Comparison of ENCODE assay signal across 23 cellular contexts in the genomic region with DNA sequence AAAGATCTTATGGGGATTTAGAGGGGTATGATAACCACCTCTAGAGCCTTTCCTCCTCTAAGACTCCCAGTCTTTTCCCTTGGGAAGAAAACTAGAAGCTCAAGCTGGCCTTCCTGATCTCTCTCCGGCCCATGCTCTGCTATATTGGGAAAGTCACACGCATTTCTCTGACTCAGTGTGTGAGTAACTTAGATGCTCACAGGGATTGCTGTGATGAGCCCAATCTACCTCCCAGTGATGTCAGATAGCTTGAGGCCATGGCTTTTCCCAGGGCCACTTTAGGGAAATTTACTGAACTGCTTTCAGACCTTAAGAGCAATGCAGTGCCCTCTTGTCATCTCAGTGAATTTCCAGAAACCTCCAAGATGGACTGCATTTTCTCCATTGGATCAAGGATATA. TPM values are rescaled to one million over a fixed set of nuclear protein-coding genes. Genes with fewer than 3 reads are reported as not detected.
A peak's percentile ranks its signal among the peaks of the same experiment; 100 is the strongest.
DNase-seq lines count a peak whose midpoint lies in the region; ATAC-seq and TF ChIP-seq lines count a peak whose summit lies in the region.
"Had no signal": no experiment of that assay in that cellular context is flagged by ENCODE, and none has a peak within 500 bp of the region (broad histone marks: within the 10 kb centered on the region; RNA-seq: fewer than 3 reads in every experiment).

No MANE protein-coding gene starts in this region.

- no peak overlapping the region for H3K9ac ChIP-seq in MM.1S (ENCODE audit: low read length)

- H3K4me1 Mint-ChIP-seq in chondrocyte (ENCODE audit: low read depth), result peaks cover 9% of the 10 kb centered on the region
- H3K4me1 Mint-ChIP-seq: memory B cell, nephron progenitor cell had no signal

- peaks cover 27% of the 10 kb centered on the region for H3K27me3 ChIP-seq in MG63
- no peaks in the 10 kb centered on the region for H3K27me3 ChIP-seq in MM.1S (replicated peaks; ENCODE audit: insufficient read depth, low read length)

- H3K9me3 ChIP-seq in MG63 (no peaks in the 10 kb centered on the region), mesodermal cell (ENCODE audit: control insufficient read depth, low read length) (no peaks in the 10 kb centered on the region), MM.1S (replicated peaks; ENCODE audit: insufficient read depth, low read length) (no peaks in the 10 kb centered on the region)
- H3K9me3 ChIP-seq: spleen had no signal

- H3K27ac ChIP-seq in mesodermal cell (ENCODE audit: low read depth, low read length, severe bottlenecking) (peak overlapping the region; percentile 41), MM.1S (ENCODE audit: low read length) (no peak overlapping the region)
- H3K27ac ChIP-seq: spleen had no signal

- peak; percentile 64 for DNase-seq in AG20443 (ENCODE audit: low spot score)
- peak; percentile 60 for DNase-seq in MG63
- DNase-seq in chondrocyte (ENCODE audit: low spot score), result no peak
- no peak for DNase-seq in MM.1S
- no peak for DNase-seq in sciatic nerve (ENCODE audit: low spot score)
- no peak for DNase-seq in stimulated activated CD4-positive, alpha-beta T cell treated with anti-CD3 and anti-CD28 coated beads, Interleukin-2, amount 100 ng/mL, for 48 hours
- DNase-seq in COR-L47 (lab: John Stamatoyannopoulos, UW), result no peak
- DNase-seq: activated CD4-positive, alpha-beta T cell treated with anti-CD3 and anti-CD28 coated beads, Interleukin-2, amount 50 U/mL, for 48 hours; activated naive CD4-positive, alpha-beta T cell treated with anti-CD3 and anti-CD28 coated beads for 36 hours; activated T-cell treated with anti-CD3 and anti-CD28 coated beads, Interleukin-2, amount 50 U/mL, for 24 hours; aorta; CD8-positive, alpha-beta memory T cell; effector memory CD8-positive, alpha-beta T cell; hippocampal formation; NCI-H526 treated with DMSO at 0.1 percent for 48 hours; nephron progenitor cell; posterior cingulate gyrus; spleen; substantia nigra; T-helper 2 cell had no signal

- H3K4me2 ChIP-seq in MM.1S (ENCODE audit: low read depth, low read length), result no peak overlapping the region

- ATAC-seq in sciatic nerve, result no peak
- ATAC-seq: effector memory CD8-positive, alpha-beta T cell; WTC11 had no signal

- H3K36me3 Mint-ChIP-seq in chondrocyte (ENCODE audit: low read depth), result no peaks in the 10 kb centered on the region
- H3K36me3 Mint-ChIP-seq: CD8-positive, alpha-beta memory T cell; memory B cell had no signal

- intact Hi-C loops in sciatic nerve (cut with DNase I), result no loop called here

- H3K4me3 Mint-ChIP-seq in chondrocyte (ENCODE audit: unreplicated experiment), result no peak overlapping the region
- H3K4me3 Mint-ChIP-seq: activated naive CD4-positive, alpha-beta T cell treated with anti-CD3 and anti-CD28 coated beads for 36 hours; activated T-cell treated with anti-CD3 and anti-CD28 coated beads, Interleukin-2, amount 50 U/mL, for 24 hours; CD8-positive, alpha-beta memory T cell; effector memory CD8-positive, alpha-beta T cell; memory B cell; nephron progenitor cell; WTC11 had no signal

- no peaks in the 10 kb centered on the region for H3K9me2 ChIP-seq in MM.1S (replicated peaks; ENCODE audit: insufficient read depth, low read length)

- no peak overlapping the region for H2AFZ ChIP-seq in MM.1S (ENCODE audit: low read length)

- H3K9me3 Mint-ChIP-seq in chondrocyte (ENCODE audit: low read depth), result peaks cover 2% of the 10 kb centered on the region
- H3K9me3 Mint-ChIP-seq: activated naive CD4-positive, alpha-beta T cell treated with anti-CD3 and anti-CD28 coated beads for 36 hours; activated T-cell treated with anti-CD3 and anti-CD28 coated beads, Interleukin-2, amount 50 U/mL, for 24 hours; CD8-positive, alpha-beta memory T cell; effector memory CD8-positive, alpha-beta T cell had no signal

- WGBS in mesodermal cell (ENCODE audit: insufficient coverage in 2 of 2), 2 experiments, result 50 to 82% methylated on average over 2 of the region's 2 CpGs

- no peaks in the 10 kb centered on the region for H4K20me1 ChIP-seq in MM.1S (ENCODE audit: insufficient read depth, low read length)

- H3K4me1 ChIP-seq in mesodermal cell (ENCODE audit: control insufficient read depth, insufficient read depth, low read length, poor library complexity, severe bottlenecking) (peaks cover 2% of the 10 kb centered on the region), MM.1S (ENCODE audit: low read length) (no peaks in the 10 kb centered on the region)
- H3K4me1 ChIP-seq: spleen had no signal

- H3F3A ChIP-seq in MM.1S (ENCODE audit: insufficient read depth, low read length), result no peaks in the 10 kb centered on the region

- H3K79me2 ChIP-seq in MM.1S (ENCODE audit: low read length), result no peaks in the 10 kb centered on the region

- H3K4me3 ChIP-seq in MG63 (no peak overlapping the region), mesodermal cell (ENCODE audit: extremely low read depth, insufficient read depth, low read length, poor library complexity, severe bottlenecking) (no peak overlapping the region), MM.1S (ENCODE audit: low read length) (no peak overlapping the region)
- H3K4me3 ChIP-seq: spleen had no signal

- no peaks in the 10 kb centered on the region for H3K36me3 ChIP-seq in MG63
- H3K36me3 ChIP-seq in mesodermal cell (ENCODE audit: control insufficient read depth, insufficient read depth, low read length), result no peaks in the 10 kb centered on the region
- H3K36me3 ChIP-seq in MM.1S (replicated peaks; ENCODE audit: insufficient read depth, low read length), result no peaks in the 10 kb centered on the region
- H3K36me3 ChIP-seq: spleen had no signal

- TF ChIP-seq CTCF in chondrocyte (IDR thresholded peaks at IDR 0.05), result no peak
- TF ChIP-seq CTCF in MM.1S (IDR thresholded peaks at IDR 0.05; ENCODE audit: low read length), result no peak

- H3K27me3 Mint-ChIP-seq in chondrocyte (ENCODE audit: low read depth), result peaks cover 50% of the 10 kb centered on the region

- peak overlapping the region; percentile 9 for H3K27ac Mint-ChIP-seq in chondrocyte (ENCODE audit: unreplicated experiment)
- H3K27ac Mint-ChIP-seq: activated naive CD4-positive, alpha-beta T cell treated with anti-CD3 and anti-CD28 coated beads for 36 hours; activated T-cell treated with anti-CD3 and anti-CD28 coated beads, Interleukin-2, amount 50 U/mL, for 24 hours; CD8-positive, alpha-beta memory T cell; effector memory CD8-positive, alpha-beta T cell; memory B cell; nephron progenitor cell; WTC11 had no signal

RNA-seq across cellular contexts. Expression of a gene that starts 8.6 kb away (rescaled TPM):
- total RNA-seq in MG63 (2014; rRNA removed; shearing (Covaris generic); ENCODE audit: low replicate concordance), result not detected in 2 replicates
- total RNA-seq in chondrocyte (2.4 to 6.2 TPM (median 4.5 TPM) in 3 replicates), sciatic nerve (not detected)
- polyA plus RNA-seq in mesodermal cell (2013, experiment 1 of 2), result 11.1 TPM
- 11.4 TPM for polyA plus RNA-seq in mesodermal cell (2013, experiment 2 of 2)
- total RNA-seq: activated naive CD4-positive, alpha-beta T cell treated with anti-CD3 and anti-CD28 coated beads for 36 hours; aorta; CD8-positive, alpha-beta memory T cell; spleen had no signal
- polyA plus RNA-seq: CD8-positive, alpha-beta memory T cell; spleen had no signal

Comparison
In these comparisons a context has a peak if more than half of its experiments do, and no peak if none do; other contexts are left out.
1. DNase-seq: peak in AG20443 (single experiment) and MG63 (single experiment); none in chondrocyte (single experiment), MM.1S (single experiment), sciatic nerve (single experiment), stimulated activated CD4-positive, alpha-beta T cell treated with anti-CD3 and anti-CD28 coated beads, Interleukin-2, amount 100 ng/mL, for 48 hours (0 of 2) and COR-L47 (single experiment).